Comparison of ENCODE assay signal across 19 cellular contexts in genomic region chr11:45702511-45702910, GRCh38.
DNase-seq lines count a peak whose midpoint lies in the region; ATAC-seq lines count a peak whose summit lies in the region.
"Had no signal": no experiment of that assay in that cellular context is flagged by ENCODE, and none has a peak within 500 bp of the region (broad histone marks: within the 10 kb centered on the region; RNA-seq: fewer than 3 reads in every experiment).

No MANE protein-coding gene starts in this region.

- H3K27ac Mint-ChIP-seq in stimulated activated naive CD8-positive, alpha-beta T cell treated with anti-CD3 and anti-CD28 coated beads, Interleukin-15, amount 100 ng/mL, for 72 hours, result no peak overlapping the region
- H3K27ac Mint-ChIP-seq: CD14-positive monocyte; CD4-positive, alpha-beta T cell; CD8-positive, alpha-beta memory T cell; HFFc6 had no signal

- ATAC-seq in stimulated activated naive CD8-positive, alpha-beta T cell treated with anti-CD3 and anti-CD28 coated beads, Interleukin-15, amount 100 ng/mL, for 72 hours, result no peak
- ATAC-seq: A549 had no signal

- no peaks in the 10 kb centered on the region for H3K9me3 Mint-ChIP-seq in stimulated activated naive CD8-positive, alpha-beta T cell treated with anti-CD3 and anti-CD28 coated beads, Interleukin-15, amount 100 ng/mL, for 72 hours
- H3K9me3 Mint-ChIP-seq: CD4-positive, alpha-beta T cell; CD8-positive, alpha-beta memory T cell; HFFc6 had no signal

- H3K4me3 Mint-ChIP-seq in stimulated activated naive CD8-positive, alpha-beta T cell treated with anti-CD3 and anti-CD28 coated beads, Interleukin-15, amount 100 ng/mL, for 72 hours, result no peak overlapping the region
- H3K4me3 Mint-ChIP-seq: CD14-positive monocyte; CD4-positive, alpha-beta T cell; HFFc6 had no signal

- peaks cover 17% of the 10 kb centered on the region for H3K4me1 Mint-ChIP-seq in stimulated activated naive CD8-positive, alpha-beta T cell treated with anti-CD3 and anti-CD28 coated beads, Interleukin-15, amount 100 ng/mL, for 72 hours
- H3K4me1 Mint-ChIP-seq: CD14-positive monocyte had no signal

- peak; percentile 11 for DNase-seq in NCI-H1092 treated with DMSO at 0.1 percent for 48 hours (lab: John Stamatoyannopoulos, UW)
- DNase-seq in NCI-H1092 (lab: John Stamatoyannopoulos, UW), result no peak
- DNase-seq in NCI-H345 (lab: John Stamatoyannopoulos, UW), result peak; percentile 27
- no peak for DNase-seq in NCI-H345 treated with DMSO at 0.1 percent for 48 hours (lab: John Stamatoyannopoulos, UW; ENCODE audit: unreplicated experiment)
- peak; percentile 55 for DNase-seq in NCI-H2029 treated with DMSO at 0.1 percent for 48 hours (lab: John Stamatoyannopoulos, UW)
- DNase-seq in activated CD4-positive, alpha-beta T cell treated with anti-CD3 and anti-CD28 coated beads, Interleukin-2, amount 50 U/mL, for 4 hours, result no peak
- DNase-seq in stimulated activated naive CD8-positive, alpha-beta T cell treated with anti-CD3 and anti-CD28 coated beads, Interleukin-15, amount 100 ng/mL, for 72 hours, result no peak
- DNase-seq: 8988T; ACHN; AML-193; BE2C; CD4-positive, alpha-beta T cell; CD8-positive, alpha-beta memory T cell; DMS 273 treated with DMSO at 0.1 percent for 48 hours; DND-41; GOT3; HFFc6 had no signal

- H3K27me3 Mint-ChIP-seq in stimulated activated naive CD8-positive, alpha-beta T cell treated with anti-CD3 and anti-CD28 coated beads, Interleukin-15, amount 100 ng/mL, for 72 hours, result peaks cover 64% of the 10 kb centered on the region

Comparison
In these comparisons a context has a peak if more than half of its experiments do, and no peak if none do; other contexts are left out.
1. DNase-seq: peak in NCI-H1092 treated with DMSO at 0.1 percent for 48 hours (single experiment), NCI-H345 (single experiment) and NCI-H2029 treated with DMSO at 0.1 percent for 48 hours (single experiment); none in NCI-H1092 (single experiment), NCI-H345 treated with DMSO at 0.1 percent for 48 hours (single experiment), activated CD4-positive, alpha-beta T cell treated with anti-CD3 and anti-CD28 coated beads, Interleukin-2, amount 50 U/mL, for 4 hours (0 of 2) and stimulated activated naive CD8-positive, alpha-beta T cell treated with anti-CD3 and anti-CD28 coated beads, Interleukin-15, amount 100 ng/mL, for 72 hours (0 of 2).